ENCODE assay signal across 12 cellular contexts in genomic region chr15:49036650-49037545, GRCh38. TPM values are rescaled to one million over a fixed set of nuclear protein-coding genes. Genes with fewer than 3 reads are reported as not detected.
DNase-seq lines count a peak whose midpoint lies in the region; ATAC-seq and TF ChIP-seq lines count a peak whose summit lies in the region.
"Had no signal": no experiment of that assay in that cellular context is flagged by ENCODE, and none has a peak within 500 bp of the region (broad histone marks: within the 10 kb centered on the region; RNA-seq: fewer than 3 reads in every experiment).

No MANE protein-coding gene starts in this region.

- H3K27ac ChIP-seq in RWPE2 (ENCODE audit: poor library complexity, severe bottlenecking), result peak overlapping the region; percentile 10
- H3K27ac ChIP-seq in osteoblast (ENCODE audit: low read depth, low read length), result peak overlapping the region; percentile 60
- H3K27ac ChIP-seq in upper lobe of left lung, result no peak overlapping the region
- H3K27ac ChIP-seq: HL-60 had no signal

- H3K4me1 ChIP-seq in RWPE2 (ENCODE audit: insufficient read depth, poor library complexity, severe bottlenecking) (peaks cover 28% of the 10 kb centered on the region), osteoblast (ENCODE audit: insufficient read depth, low read length) (peaks cover 18% of the 10 kb centered on the region), upper lobe of left lung (peaks cover 17 to 41% (median 28%) of the 10 kb centered on the region in 4 donors)

- no peaks in the 10 kb centered on the region for H3K9me3 ChIP-seq in RWPE2 (ENCODE audit: severe bottlenecking)
- no peaks in the 10 kb centered on the region for H3K9me3 ChIP-seq in osteoblast (ENCODE audit: low read depth, low read length)
- no peaks in the 10 kb centered on the region for H3K9me3 ChIP-seq in upper lobe of left lung

- TF ChIP-seq POLR2A in upper lobe of left lung (IDR thresholded peaks at IDR 0.05), result no peak

- H3K36me3 ChIP-seq in RWPE2 (ENCODE audit: low read depth), result peaks cover 29% of the 10 kb centered on the region
- peaks cover 26% of the 10 kb centered on the region for H3K36me3 ChIP-seq in osteoblast (ENCODE audit: insufficient read depth, low read length)
- H3K36me3 ChIP-seq in upper lobe of left lung, result peaks cover 5 to 27% (median 13%) of the 10 kb centered on the region in 4 donors

- peaks cover 4% of the 10 kb centered on the region for H4K20me1 ChIP-seq in osteoblast (ENCODE audit: insufficient read depth, low read length)

- ATAC-seq in RWPE2 (ENCODE audit: low read depth), result peak; percentile 99
- ATAC-seq in HG02981 (IDR thresholded peaks at IDR 0.05; ENCODE audit: unreplicated experiment), result no peak
- no peak for ATAC-seq in upper lobe of left lung (ENCODE audit: low FRiP score in 2 of 2)
- ATAC-seq: stimulated activated naive B cell treated with anti-CD40 and anti-IgM and Interleukin-4, amounts not matched to agents 10 μg/mL and 1 μg/mL and 100 μg/mL, for 72 hours had no signal

- H2AFZ ChIP-seq in osteoblast (ENCODE audit: low read length), result no peak overlapping the region

- TF ChIP-seq CTCF in RWPE2 (IDR thresholded peaks at IDR 0.05; ENCODE audit: poor library complexity, severe bottlenecking) (no peak), osteoblast (IDR thresholded peaks at IDR 0.05; ENCODE audit: extremely low read depth, low read depth, low read length) (no peak), upper lobe of left lung (IDR thresholded peaks at IDR 0.05) (no peak)

- 74 to 78% methylated on average over 3 of the region's 3 CpGs for WGBS in upper lobe of left lung, 2 donors

- no peaks in the 10 kb centered on the region for H3K27me3 ChIP-seq in RWPE2 (ENCODE audit: insufficient read depth, poor library complexity, severe bottlenecking)
- H3K27me3 ChIP-seq in osteoblast (ENCODE audit: insufficient read depth, low read length), result no peaks in the 10 kb centered on the region
- no peaks in the 10 kb centered on the region for H3K27me3 ChIP-seq in upper lobe of left lung

- DNase-seq in HCEC 1CT (peak; percentile 78), RWPE2 (ENCODE audit: low spot score) (no peak), dedifferentiated amniotic fluid mesenchymal stem cell (ENCODE audit: extremely low spot score) (peak; percentile 34), osteoblast (ENCODE audit: insufficient read length, low spot score, missing footprints) (no peak), upper lobe of left lung (no peak)
- DNase-seq in activated effector memory CD4-positive, alpha-beta T cell treated with Interleukin-2 at 50 U/mL for 16 hours, result no peak
- DNase-seq in activated CD4-positive, alpha-beta T cell treated with anti-CD3 and anti-CD28 coated beads for 4 hours, result no peak
- DNase-seq: NCI-H146; nucleus accumbens; stimulated activated naive B cell treated with anti-CD40 and anti-IgM and Interleukin-4, amounts not matched to agents 10 μg/mL and 1 μg/mL and 100 μg/mL, for 72 hours had no signal

- no peak for TF ChIP-seq EP300 in upper lobe of left lung (IDR thresholded peaks at IDR 0.05)

- peak overlapping the region; percentile 22 for H3K4me2 ChIP-seq in osteoblast (ENCODE audit: insufficient read depth, low read length)

- H3K4me3 ChIP-seq in RWPE2 (ENCODE audit: severe bottlenecking) (no peak overlapping the region), osteoblast (ENCODE audit: insufficient read depth, low read length) (no peak overlapping the region), upper lobe of left lung (no peak overlapping the region)

- H3K79me2 ChIP-seq in osteoblast (ENCODE audit: insufficient read depth, low read length), result peaks cover 77% of the 10 kb centered on the region

RNA-seq across cellular contexts. Expression of gene SECISBP2L, which starts 9.3 kb away (rescaled TPM):
- total RNA-seq in osteoblast (42.3 and 52.7 TPM in 2 replicates), upper lobe of left lung (100 to 1,000 TPM in 4 of 6 donors, 10 to 100 TPM in 2; 71.4 to 286 (median 155) TPM)

Comparison
In these comparisons a context has a peak if more than half of its experiments do, and no peak if none do; other contexts are left out.
1. DNase-seq: peak in HCEC 1CT (single experiment) and dedifferentiated amniotic fluid mesenchymal stem cell (single experiment); none in RWPE2 (single experiment), osteoblast (single experiment), activated effector memory CD4-positive, alpha-beta T cell treated with Interleukin-2 at 50 U/mL for 16 hours (single experiment), upper lobe of left lung (0 of 2) and activated CD4-positive, alpha-beta T cell treated with anti-CD3 and anti-CD28 coated beads for 4 hours (0 of 2).
2. H3K27ac ChIP-seq: peak in RWPE2 (single experiment) and osteoblast (single experiment); none in upper lobe of left lung (0 of 4).